In genomic region chr2:120368086-120368485, GRCh38 we compare ENCODE assay signal across 21 cellular contexts. TPM values are rescaled to one million over a fixed set of nuclear protein-coding genes. Genes with fewer than 3 reads are reported as not detected.
"Had no signal": no experiment of that assay in that cellular context is flagged by ENCODE, and none has a peak within 500 bp of the region (broad histone marks: within the 10 kb centered on the region; RNA-seq: fewer than 3 reads in every experiment).

No MANE protein-coding gene starts in this region.

- H3K36me3 ChIP-seq: prostate gland, tibial nerve had no signal

- H3K4me1 Mint-ChIP-seq: activated naive CD4-positive, alpha-beta T cell treated with anti-CD3 and anti-CD28 coated beads, Interleukin-2, amount 50 U/mL, for 24 hours had no signal

- ATAC-seq: activated CD8-positive, alpha-beta T cell treated with anti-CD3 and anti-CD28 coated beads for 36 hours; body of pancreas; WTC11 had no signal

- H3K4me3 Mint-ChIP-seq: activated CD8-positive, alpha-beta T cell treated with anti-CD3 and anti-CD28 coated beads for 36 hours; activated naive CD4-positive, alpha-beta T cell treated with anti-CD3 and anti-CD28 coated beads, Interleukin-2, amount 50 U/mL, for 24 hours; nephron progenitor cell; WTC11 had no signal

- H3K9me3 ChIP-seq: body of pancreas, prostate gland had no signal

- H3K4me1 ChIP-seq: body of pancreas, prostate gland, tibial nerve had no signal

- H3K27ac ChIP-seq: body of pancreas, prostate gland, tibial nerve had no signal

- H3K27me3 ChIP-seq: body of pancreas, tibial nerve had no signal

- DNase-seq: activated CD4-positive, alpha-beta T cell treated with anti-CD3 and anti-CD28 coated beads for 4 hours; activated CD8-positive, alpha-beta T cell treated with anti-CD3 and anti-CD28 coated beads for 36 hours; activated effector memory CD4-positive, alpha-beta T cell treated with anti-CD3 and anti-CD28 coated beads, Interleukin-2, amount 50 U/mL, for 16 hours; activated T-cell treated with anti-CD3 and anti-CD28 coated beads, Interleukin-2, amount 50 U/mL, for 48 hours; amniotic stem cell; body of pancreas; caudate nucleus; cortex of kidney; effector CD4-positive, alpha-beta T cell; foreskin fibroblast; hippocampal formation; mesendoderm; nephron progenitor cell; small intestine; stimulated activated CD4-positive, alpha-beta T cell treated with anti-CD3 and anti-CD28 coated beads, Interleukin-4, amount 100 ng/mL, for 24 hours; stimulated activated naive CD4-positive, alpha-beta T cell; substantia nigra had no signal

- H3K27me3 Mint-ChIP-seq: activated CD8-positive, alpha-beta T cell treated with anti-CD3 and anti-CD28 coated beads for 36 hours had no signal

- H3K27ac Mint-ChIP-seq: activated CD8-positive, alpha-beta T cell treated with anti-CD3 and anti-CD28 coated beads for 36 hours; activated naive CD4-positive, alpha-beta T cell treated with anti-CD3 and anti-CD28 coated beads, Interleukin-2, amount 50 U/mL, for 24 hours; nephron progenitor cell; WTC11 had no signal

- H3K4me3 ChIP-seq: body of pancreas, prostate gland, tibial nerve had no signal

- H3K36me3 Mint-ChIP-seq: activated naive CD4-positive, alpha-beta T cell treated with anti-CD3 and anti-CD28 coated beads, Interleukin-2, amount 50 U/mL, for 24 hours; WTC11 had no signal

RNA-seq across cellular contexts. Expression of gene INHBB, which starts 22.1 kb away (rescaled TPM):
- total RNA-seq: activated CD8-positive, alpha-beta T cell treated with anti-CD3 and anti-CD28 coated beads for 36 hours had no signal
